In the genomic region with DNA sequence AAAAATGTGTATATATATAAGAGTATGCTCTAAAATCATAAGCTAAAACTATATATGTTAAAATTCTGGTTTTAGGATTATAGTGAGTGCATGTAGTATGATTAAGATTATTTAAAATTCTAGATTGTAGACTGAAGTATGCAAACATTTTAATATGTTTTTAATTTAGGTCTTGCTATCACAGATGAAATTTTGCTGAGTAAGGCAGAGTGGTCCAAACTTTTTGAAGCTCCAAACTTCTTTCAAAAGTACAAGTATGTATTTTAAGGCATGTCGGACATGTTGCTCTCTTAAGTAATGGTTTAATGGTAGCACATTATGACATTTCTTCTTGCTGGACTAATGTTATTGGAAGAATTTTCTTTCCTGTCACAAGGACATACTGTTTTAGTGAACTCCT, we compare ENCODE assay signal across 17 cellular contexts. TPM values are rescaled to one million over a fixed set of nuclear protein-coding genes. Genes with fewer than 3 reads are reported as not detected.
DNase-seq lines count a peak whose midpoint lies in the region; ATAC-seq, FAIRE-seq and TF ChIP-seq lines count a peak whose summit lies in the region.
"Had no signal": no experiment of that assay in that cellular context is flagged by ENCODE, and none has a peak within 500 bp of the region (broad histone marks: within the 10 kb centered on the region; RNA-seq: fewer than 3 reads in every experiment).

No MANE protein-coding gene starts in this region.

- H3K4me2 ChIP-seq in HepG2 (ENCODE audit: low read depth, low read length) = no peak overlapping the region

- DNase-seq in activated CD4-positive, alpha-beta memory T cell treated with anti-CD3 and anti-CD28 coated beads for 36 hours = no peak
- DNase-seq in activated CD4-positive, alpha-beta memory T cell treated with anti-CD3 and anti-CD28 coated beads, Interleukin-2, amount 10 ng/mL, durations not matched to agents 7 days and 5 days = no peak
- DNase-seq in HepG2 (ENCODE audit: low spot score) = no peak
- no peak for DNase-seq in right lobe of liver
- DNase-seq in activated naive CD8-positive, alpha-beta T cell treated with anti-CD3 and anti-CD28 coated beads for 36 hours = no peak
- DNase-seq in stimulated activated effector memory CD8-positive, alpha-beta T cell treated with anti-CD3 and anti-CD28 coated beads, Interleukin-12 subunit alpha, Interleukin-12 subunit beta, amount 100 ng/mL, for 72 hours (ENCODE audit: low spot score in 2 of 2) = no peak
- DNase-seq in dedifferentiated amniotic fluid mesenchymal stem cell (ENCODE audit: extremely low spot score) = no peak
- DNase-seq in GM19238 (ENCODE audit: insufficient read length, low spot score) = no peak
- DNase-seq: BE2C, EL, Kasumi-1, NCI-H1694, NCI-H2081, NCI-H446, NCI-H526, OCI-M1 had no signal

- no peaks in the 10 kb centered on the region for H3K79me2 ChIP-seq in HepG2 (ENCODE audit: insufficient read depth, low read length)

- TF ChIP-seq POLR2A in HepG2 (IDR thresholded peaks at IDR 0.05; ENCODE audit: insufficient read depth in 1 of 2, low read depth in 2 of 2, low read length in 2 of 2) (no peak), right lobe of liver (IDR thresholded peaks at IDR 0.05) (no peak)

- H3K4me3 Mint-ChIP-seq in activated CD4-positive, alpha-beta memory T cell treated with anti-CD3 and anti-CD28 coated beads for 36 hours = no peak overlapping the region
- no peak overlapping the region for H3K4me3 Mint-ChIP-seq in activated CD4-positive, alpha-beta memory T cell treated with anti-CD3 and anti-CD28 coated beads, Interleukin-2, amount 10 ng/mL, durations not matched to agents 7 days and 5 days
- H3K4me3 Mint-ChIP-seq in activated naive CD8-positive, alpha-beta T cell treated with anti-CD3 and anti-CD28 coated beads for 36 hours = no peak overlapping the region
- H3K4me3 Mint-ChIP-seq in stimulated activated effector memory CD8-positive, alpha-beta T cell treated with anti-CD3 and anti-CD28 coated beads, Interleukin-12 subunit alpha, Interleukin-12 subunit beta, amount 100 ng/mL, for 72 hours = no peak overlapping the region

- H3K27me3 ChIP-seq in HepG2 (ENCODE audit: control insufficient read depth in 1 of 2, insufficient read depth in 2 of 2, low read length in 2 of 2) = no peaks in the 10 kb centered on the region
- H3K27me3 ChIP-seq in right lobe of liver = no peaks in the 10 kb centered on the region
- H3K27me3 ChIP-seq: BE2C had no signal

- no peak for FAIRE-seq in HepG2 (lab: Jason Lieb, UNC)

- H3K4me3 ChIP-seq in HepG2 (replicated peaks in 1 of 3; ENCODE audit: insufficient read depth in 1 of 3, low read depth in 2 of 3, low read length in 3 of 3) (no peak overlapping the region), right lobe of liver (no peak overlapping the region)

- H3K27ac ChIP-seq in HepG2 (ENCODE audit: extremely low read length, insufficient read depth, low read length) (no peak overlapping the region), right lobe of liver (no peak overlapping the region)

- no peaks in the 10 kb centered on the region for H3K9me3 Mint-ChIP-seq in activated CD4-positive, alpha-beta memory T cell treated with anti-CD3 and anti-CD28 coated beads for 36 hours
- H3K9me3 Mint-ChIP-seq in activated CD4-positive, alpha-beta memory T cell treated with anti-CD3 and anti-CD28 coated beads, Interleukin-2, amount 10 ng/mL, durations not matched to agents 7 days and 5 days = no peaks in the 10 kb centered on the region
- no peaks in the 10 kb centered on the region for H3K9me3 Mint-ChIP-seq in activated naive CD8-positive, alpha-beta T cell treated with anti-CD3 and anti-CD28 coated beads for 36 hours
- no peaks in the 10 kb centered on the region for H3K9me3 Mint-ChIP-seq in stimulated activated effector memory CD8-positive, alpha-beta T cell treated with anti-CD3 and anti-CD28 coated beads, Interleukin-12 subunit alpha, Interleukin-12 subunit beta, amount 100 ng/mL, for 72 hours

- ATAC-seq in HepG2 (no peak), right lobe of liver (no peak)
- no peak for ATAC-seq in stimulated activated effector memory CD8-positive, alpha-beta T cell treated with anti-CD3 and anti-CD28 coated beads, Interleukin-12 subunit alpha, Interleukin-12 subunit beta, amount 100 ng/mL, for 72 hours
- ATAC-seq: Right ventricle myocardium inferior had no signal

- TF ChIP-seq CTCF in HepG2 (CRISPR knock-in tag; IDR thresholded peaks at IDR 0.05) (no peak), right lobe of liver (IDR thresholded peaks at IDR 0.05) (no peak)

- H3K9ac ChIP-seq in HepG2 (ENCODE audit: insufficient read depth, low read depth, low read length) = no peak overlapping the region

- H3K36me3 Mint-ChIP-seq in activated CD4-positive, alpha-beta memory T cell treated with anti-CD3 and anti-CD28 coated beads for 36 hours = peaks cover 24% of the 10 kb centered on the region
- H3K36me3 Mint-ChIP-seq in activated CD4-positive, alpha-beta memory T cell treated with anti-CD3 and anti-CD28 coated beads, Interleukin-2, amount 10 ng/mL, durations not matched to agents 7 days and 5 days (ENCODE audit: low read depth) = peaks cover 48% of the 10 kb centered on the region
- peaks cover 18% of the 10 kb centered on the region for H3K36me3 Mint-ChIP-seq in activated naive CD8-positive, alpha-beta T cell treated with anti-CD3 and anti-CD28 coated beads for 36 hours
- peaks cover 83% of the 10 kb centered on the region for H3K36me3 Mint-ChIP-seq in stimulated activated effector memory CD8-positive, alpha-beta T cell treated with anti-CD3 and anti-CD28 coated beads, Interleukin-12 subunit alpha, Interleukin-12 subunit beta, amount 100 ng/mL, for 72 hours

- H3K36me3 ChIP-seq in HepG2 (replicated peaks in 1 of 2; ENCODE audit: control insufficient read depth in 1 of 2, insufficient read depth in 2 of 2, low read length in 2 of 2) = peaks cover 1 to 28% of the 10 kb centered on the region in 2 experiments
- peaks cover 0 to 16% (median 3%) of the 10 kb centered on the region in 4 donors for H3K36me3 ChIP-seq in right lobe of liver

- no TSS peak for BruUV-seq in HepG2 (replicated peaks; lab: Mats Ljungman, UMichigan)

- POLR2A ChIA-PET in activated CD4-positive, alpha-beta memory T cell treated with anti-CD3 and anti-CD28 coated beads for 36 hours (lab: Charles Lee) = interaction anchor here (0.5 kb wide), 1 partner anchor 23 kb away, joined by 5 read pairs; no protein-coding TSS in a partner anchor
- POLR2A ChIA-PET in activated CD4-positive, alpha-beta memory T cell treated with anti-CD3 and anti-CD28 coated beads, Interleukin-2, amount 10 ng/mL, durations not matched to agents 7 days and 5 days (lab: Charles Lee) = interaction anchor here (2.1 kb wide), 1 partner anchor 34 kb away, joined by 4 read pairs; no protein-coding TSS in a partner anchor
- POLR2A ChIA-PET in HepG2 (lab: Yijun Ruan, JAX) = no interaction called here

- H2AFZ ChIP-seq in HepG2 (ENCODE audit: low read length) = no peak overlapping the region

- intact Hi-C loops in activated CD4-positive, alpha-beta memory T cell treated with anti-CD3 and anti-CD28 coated beads for 36 hours (cut with micrococcal nuclease) = loop anchor here (2.0 kb wide), 1 partner anchor 34 kb away; the partner anchor contains the start of gene PAPOLA
- intact Hi-C loops in HepG2 (cut with micrococcal nuclease; ENCODE audit: unreplicated experiment) = no loop called here
- intact Hi-C loops in right lobe of liver (cut with DNase I) = no loop called here

- H3K27ac Mint-ChIP-seq in activated CD4-positive, alpha-beta memory T cell treated with anti-CD3 and anti-CD28 coated beads for 36 hours = peak overlapping the region; percentile 20
- H3K27ac Mint-ChIP-seq in activated CD4-positive, alpha-beta memory T cell treated with anti-CD3 and anti-CD28 coated beads, Interleukin-2, amount 10 ng/mL, durations not matched to agents 7 days and 5 days = no peak overlapping the region
- H3K27ac Mint-ChIP-seq in activated naive CD8-positive, alpha-beta T cell treated with anti-CD3 and anti-CD28 coated beads for 36 hours = peak overlapping the region; percentile 66
- peak overlapping the region; percentile 48 for H3K27ac Mint-ChIP-seq in stimulated activated effector memory CD8-positive, alpha-beta T cell treated with anti-CD3 and anti-CD28 coated beads, Interleukin-12 subunit alpha, Interleukin-12 subunit beta, amount 100 ng/mL, for 72 hours

- WGBS in HepG2 (ENCODE audit: low lambda C conversion rate) = 100% methylated on average over 1 of the region's 1 CpG
- 86% methylated on average over 1 of the region's 1 CpG for WGBS in right lobe of liver (ENCODE audit: insufficient coverage, low coverage, low lambda C conversion rate, missing lambda C conversion rate)

- peaks cover 9% of the 10 kb centered on the region for H3K4me1 Mint-ChIP-seq in activated CD4-positive, alpha-beta memory T cell treated with anti-CD3 and anti-CD28 coated beads for 36 hours (ENCODE audit: low read depth)
- peaks cover 18% of the 10 kb centered on the region for H3K4me1 Mint-ChIP-seq in activated CD4-positive, alpha-beta memory T cell treated with anti-CD3 and anti-CD28 coated beads, Interleukin-2, amount 10 ng/mL, durations not matched to agents 7 days and 5 days
- H3K4me1 Mint-ChIP-seq in activated naive CD8-positive, alpha-beta T cell treated with anti-CD3 and anti-CD28 coated beads for 36 hours = peaks cover 18% of the 10 kb centered on the region
- H3K4me1 Mint-ChIP-seq in stimulated activated effector memory CD8-positive, alpha-beta T cell treated with anti-CD3 and anti-CD28 coated beads, Interleukin-12 subunit alpha, Interleukin-12 subunit beta, amount 100 ng/mL, for 72 hours = no peaks in the 10 kb centered on the region

- H3K27me3 Mint-ChIP-seq in activated CD4-positive, alpha-beta memory T cell treated with anti-CD3 and anti-CD28 coated beads for 36 hours = no peaks in the 10 kb centered on the region
- no peaks in the 10 kb centered on the region for H3K27me3 Mint-ChIP-seq in activated CD4-positive, alpha-beta memory T cell treated with anti-CD3 and anti-CD28 coated beads, Interleukin-2, amount 10 ng/mL, durations not matched to agents 7 days and 5 days
- H3K27me3 Mint-ChIP-seq in activated naive CD8-positive, alpha-beta T cell treated with anti-CD3 and anti-CD28 coated beads for 36 hours = no peaks in the 10 kb centered on the region

- H3K4me1 ChIP-seq in HepG2 (ENCODE audit: insufficient read depth, low read length) = peaks cover 46% of the 10 kb centered on the region
- peaks cover 0 to 30% (median 0%) of the 10 kb centered on the region in 4 donors for H3K4me1 ChIP-seq in right lobe of liver
- H3K4me1 ChIP-seq: BE2C had no signal

- no peak for TF ChIP-seq RAD21 in HepG2 (CRISPR knock-in tag; IDR thresholded peaks at IDR 0.05)

- H3K9me3 ChIP-seq in HepG2 (ENCODE audit: low read length) (no peaks in the 10 kb centered on the region), right lobe of liver (no peaks in the 10 kb centered on the region)
- H3K9me3 ChIP-seq: BE2C had no signal

- TF ChIP-seq EP300 in HepG2 (IDR thresholded peaks at IDR 0.05; ENCODE audit: low read depth in 2 of 2, low read length in 2 of 2) (no peak), HepG2 (CRISPR knock-in tag; IDR thresholded peaks at IDR 0.05; ENCODE audit: borderline replicate concordance) (no peak)

- CTCF ChIA-PET in activated CD4-positive, alpha-beta memory T cell treated with anti-CD3 and anti-CD28 coated beads for 36 hours (lab: Charles Lee) = no interaction called here
- CTCF ChIA-PET in activated CD4-positive, alpha-beta memory T cell treated with anti-CD3 and anti-CD28 coated beads, Interleukin-2, amount 10 ng/mL, durations not matched to agents 7 days and 5 days (lab: Charles Lee) = interaction anchor here (0.6 kb wide), 1 partner anchor 12 kb away, joined by 3 read pairs; no protein-coding TSS in a partner anchor
- CTCF ChIA-PET in HepG2 (lab: Yijun Ruan, JAX; ENCODE audit: low intra/inter-chr PET ratio, low total read pairs) = no interaction called here

- in situ Hi-C loops in HepG2 (cut with HindIII; ENCODE audit: extremely low pct_ligation_motif_present, low pct_unique_long_range_greater_than_20kb) = no loop called here

- no peaks in the 10 kb centered on the region for H4K20me1 ChIP-seq in HepG2 (ENCODE audit: insufficient read depth, low read length)

RNA-seq across cellular contexts. Expression of gene PAPOLA, which starts 34.6 kb away (rescaled TPM):
- total RNA-seq in activated CD4-positive, alpha-beta memory T cell treated with anti-CD3 and anti-CD28 coated beads for 36 hours = 100 to 1,000 TPM; 161 to 173 TPM
- total RNA-seq in activated CD4-positive, alpha-beta memory T cell treated with anti-CD3 and anti-CD28 coated beads, Interleukin-2, amount 10 ng/mL, durations not matched to agents 7 days and 5 days = 100 to 1,000 TPM; 164 to 173 TPM
- total RNA-seq in HepG2 (2016; rRNA removed; fragmentation: Illumina TruSeq; extraction: Trizol) (103 and 179 TPM in 2 replicates), right lobe of liver (100 to 1,000 TPM in 1 of 6 experiments, 10 to 100 TPM in 5; 68.0 to 102 (median 88.1) TPM)
- total RNA-seq in HepG2 (2016; cell fraction: cytosol; rRNA removed; fragmentation: Illumina TruSeq; extraction: Trizol; ENCODE audit: low read depth) = 63.8 and 72.8 TPM in 2 replicates
- total RNA-seq in HepG2 (2016; cell fraction: insoluble cytoplasmic fraction; rRNA removed; fragmentation: Illumina TruSeq; extraction: Trizol) = 103 and 174 TPM in 2 replicates
- 148 and 162 TPM in 2 replicates for total RNA-seq in HepG2 (2016; cell fraction: membrane; rRNA removed; fragmentation: Illumina TruSeq; extraction: Trizol)
- 157 and 160 TPM in 2 replicates for total RNA-seq in HepG2 (2016; cell fraction: nucleus; rRNA removed; fragmentation: Illumina TruSeq; extraction: Trizol)
- polyA plus RNA-seq in HepG2 (2011; rRNA removed) = 127 and 151 TPM in 2 replicates
- 90.5 and 106 TPM in 2 replicates for polyA plus RNA-seq in HepG2 (2011; cell fraction: cytosol; rRNA removed)
- 111 and 128 TPM in 2 replicates for polyA plus RNA-seq in HepG2 (2011; cell fraction: nucleus; rRNA removed)
- 97.3 and 113 TPM in 2 replicates for polyA plus RNA-seq in HepG2 (2012)
- 254 and 256 TPM in 2 replicates for polyA plus RNA-seq in HepG2 (2016; cell fraction: cytosol; fragmentation: Illumina TruSeq; extraction: Trizol; ENCODE audit: low read depth)
- 222 and 230 TPM in 2 replicates for polyA plus RNA-seq in HepG2 (2016; cell fraction: insoluble cytoplasmic fraction; fragmentation: Illumina TruSeq; extraction: Trizol; ENCODE audit: low read depth)
- polyA plus RNA-seq in HepG2 (2016; cell fraction: membrane; fragmentation: Illumina TruSeq; extraction: Trizol; ENCODE audit: low read depth) = 209 and 213 TPM in 2 replicates
- polyA plus RNA-seq in HepG2 (2016; cell fraction: nucleus; fragmentation: Illumina TruSeq; extraction: Trizol; ENCODE audit: insufficient read depth, low read depth) = 138 and 150 TPM in 2 replicates
- 112 and 201 TPM in 2 replicates for polyA minus RNA-seq in HepG2 (2011; rRNA and poly(A)+ RNA removed; ENCODE audit: low replicate concordance)
- polyA minus RNA-seq in HepG2 (2011; cell fraction: cytosol; rRNA and poly(A)+ RNA removed) = 122 and 130 TPM in 2 replicates
- 393 and 448 TPM in 2 replicates for polyA minus RNA-seq in HepG2 (2011; cell fraction: nucleus; rRNA and poly(A)+ RNA removed)
- total RNA-seq in activated naive CD8-positive, alpha-beta T cell treated with anti-CD3 and anti-CD28 coated beads for 36 hours = 100 to 1,000 TPM; 192 to 193 TPM
